Comparison of ENCODE assay signal across 8 cellular contexts in the genomic region with DNA sequence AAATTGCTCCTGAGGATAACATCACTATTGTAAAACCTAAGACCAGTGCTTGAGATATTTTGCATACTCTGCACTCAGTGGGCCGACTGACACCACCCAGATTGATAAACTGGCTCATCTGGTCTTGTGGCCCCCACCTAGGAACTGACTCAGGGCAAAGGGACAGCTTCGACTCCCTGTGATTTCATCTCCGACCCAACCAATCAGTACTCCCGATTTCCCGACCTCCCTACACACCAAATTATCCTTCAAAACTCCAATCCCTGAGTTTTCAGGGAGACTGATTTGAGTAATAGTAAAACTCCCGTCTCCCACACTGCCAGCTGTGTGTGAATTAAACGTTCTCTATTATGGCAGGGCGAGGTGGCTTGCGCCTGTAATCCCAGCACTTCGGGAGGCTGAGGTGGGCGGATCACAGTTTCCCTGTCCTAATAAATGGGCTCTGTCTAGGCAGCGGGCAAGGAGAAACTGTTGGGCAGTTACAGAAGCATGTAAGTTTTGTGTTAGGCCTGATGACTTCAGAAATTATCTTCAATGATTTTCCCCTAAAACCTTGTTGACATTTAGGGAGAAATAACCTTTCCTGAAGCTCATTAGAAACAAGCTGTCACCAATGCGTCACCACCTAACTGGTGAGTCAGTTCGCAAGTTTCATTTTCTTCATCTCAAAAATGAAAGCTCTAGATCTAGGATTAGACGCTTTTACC. TPM values are rescaled to one million over a fixed set of nuclear protein-coding genes. Genes with fewer than 3 reads are reported as not detected.
DNase-seq lines count a peak whose midpoint lies in the region; ATAC-seq and TF ChIP-seq lines count a peak whose summit lies in the region.

No MANE protein-coding gene starts in this region.

- peaks cover 5% of the 10 kb centered on the region for H3K79me2 ChIP-seq in smooth muscle cell (ENCODE audit: low read depth)

- H3K36me3 Mint-ChIP-seq in activated CD4-positive, alpha-beta T cell treated with anti-CD3 and anti-CD28 coated beads for 36 hours (ENCODE audit: low read depth), result peaks cover 6% of the 10 kb centered on the region
- peaks cover 3% of the 10 kb centered on the region for H3K36me3 Mint-ChIP-seq in activated CD8-positive, alpha-beta T cell treated with anti-CD3 and anti-CD28 coated beads, Interleukin-2, amount 10 ng/mL, durations not matched to agents 7 days and 5 days (ENCODE audit: low read depth)

- H3K9ac ChIP-seq in smooth muscle cell (ENCODE audit: low read depth), result peak overlapping the region; percentile 90

- peak overlapping the region; percentile 38 for H3K4me3 ChIP-seq in smooth muscle cell

- peak overlapping the region; percentile 100 for H3K27ac Mint-ChIP-seq in activated CD4-positive, alpha-beta T cell treated with anti-CD3 and anti-CD28 coated beads for 36 hours
- H3K27ac Mint-ChIP-seq in activated CD8-positive, alpha-beta T cell treated with anti-CD3 and anti-CD28 coated beads, Interleukin-2, amount 10 ng/mL, durations not matched to agents 7 days and 5 days, result peak overlapping the region; percentile 99

- peaks cover 65% of the 10 kb centered on the region for H3K4me1 ChIP-seq in smooth muscle cell (ENCODE audit: low read depth)

- no peaks in the 10 kb centered on the region for H3K9me3 ChIP-seq in smooth muscle cell (replicated peaks; ENCODE audit: low read depth)

- peak; percentile 4 for ATAC-seq in activated CD4-positive, alpha-beta T cell treated with anti-CD3 and anti-CD28 coated beads for 36 hours
- ATAC-seq in activated CD8-positive, alpha-beta T cell treated with anti-CD3 and anti-CD28 coated beads, Interleukin-2, amount 10 ng/mL, durations not matched to agents 7 days and 5 days, result no peak
- ATAC-seq in HG02885 (IDR thresholded peaks at IDR 0.05; ENCODE audit: poor library complexity, unreplicated experiment), result no peak

- intact Hi-C loops in activated CD4-positive, alpha-beta T cell treated with anti-CD3 and anti-CD28 coated beads for 36 hours (cut with DNase I, micrococcal nuclease), result loop anchor here (2.0 to 10.0 kb wide), 8 partner anchors 19 to 1945 kb away; partner anchors contain the start of genes BRI3BP (in 1 of the 2), OGFOD2 (in 1 of the 2), RILPL2 (in 1 of the 2) and SBNO1 (in 1 of the 2)
- intact Hi-C loops in head of caudate nucleus (cut with DNase I), result no loop called here

- no peaks in the 10 kb centered on the region for H3K36me3 ChIP-seq in smooth muscle cell (ENCODE audit: low read depth)

- POLR2A ChIA-PET in activated CD4-positive, alpha-beta T cell treated with anti-CD3 and anti-CD28 coated beads for 36 hours (lab: Charles Lee), result interaction anchor here (0.6 to 2.2 kb wide), 7 partner anchors 8 to 365 kb away, joined by 3 to 22 read pairs (median 3); no protein-coding TSS in a partner anchor
- POLR2A ChIA-PET in activated CD8-positive, alpha-beta T cell treated with anti-CD3 and anti-CD28 coated beads, Interleukin-2, amount 10 ng/mL, durations not matched to agents 7 days and 5 days (lab: Charles Lee), result interaction anchor here (0.6 to 7.4 kb wide), 6 partner anchors 8 to 73 kb away, joined by 3 to 134 read pairs (median 6); partner anchors contain the start of gene BRI3BP

- WGBS in smooth muscle cell (ENCODE audit: low lambda C conversion rate), result 12% methylated on average over 15 of the region's 15 CpGs

- peak overlapping the region; percentile 57 for H2AFZ ChIP-seq in smooth muscle cell (ENCODE audit: low read depth)

- CTCF ChIA-PET in activated CD4-positive, alpha-beta T cell treated with anti-CD3 and anti-CD28 coated beads for 36 hours (lab: Charles Lee), result interaction anchor here (0.6 to 8.3 kb wide), 6 partner anchors 8 to 74 kb away, joined by 3 to 92 read pairs (median 6); partner anchors contain the start of gene BRI3BP
- CTCF ChIA-PET in activated CD8-positive, alpha-beta T cell treated with anti-CD3 and anti-CD28 coated beads, Interleukin-2, amount 10 ng/mL, durations not matched to agents 7 days and 5 days (lab: Charles Lee), result interaction anchor here (1.4 to 16.8 kb wide), 6 partner anchors 7 to 68 kb away, joined by 3 to 391 read pairs (median 17); no protein-coding TSS in a partner anchor

- no peaks in the 10 kb centered on the region for H3K27me3 Mint-ChIP-seq in activated CD4-positive, alpha-beta T cell treated with anti-CD3 and anti-CD28 coated beads for 36 hours
- H3K27me3 Mint-ChIP-seq in activated CD8-positive, alpha-beta T cell treated with anti-CD3 and anti-CD28 coated beads, Interleukin-2, amount 10 ng/mL, durations not matched to agents 7 days and 5 days (ENCODE audit: low read depth), result no peaks in the 10 kb centered on the region

- no peaks in the 10 kb centered on the region for H3K27me3 ChIP-seq in smooth muscle cell (ENCODE audit: low read depth)

- no peaks in the 10 kb centered on the region for H4K20me1 ChIP-seq in smooth muscle cell (ENCODE audit: low read depth)

- H3K9me3 Mint-ChIP-seq in activated CD4-positive, alpha-beta T cell treated with anti-CD3 and anti-CD28 coated beads for 36 hours (ENCODE audit: low read depth), result no peaks in the 10 kb centered on the region
- H3K9me3 Mint-ChIP-seq in activated CD8-positive, alpha-beta T cell treated with anti-CD3 and anti-CD28 coated beads, Interleukin-2, amount 10 ng/mL, durations not matched to agents 7 days and 5 days (ENCODE audit: insufficient read depth), result no peaks in the 10 kb centered on the region

- no peak for TF ChIP-seq CTCF in smooth muscle cell (IDR thresholded peaks at IDR 0.05; ENCODE audit: borderline replicate concordance, insufficient read depth, poor library complexity, severe bottlenecking)

- peak; percentile 74 for DNase-seq in activated CD4-positive, alpha-beta T cell treated with anti-CD3 and anti-CD28 coated beads for 36 hours
- DNase-seq in activated CD4-positive, alpha-beta T cell treated with anti-CD3 and anti-CD28 coated beads for 1 hour, result no peak
- peak; percentile 65 for DNase-seq in activated CD8-positive, alpha-beta T cell treated with anti-CD3 and anti-CD28 coated beads, Interleukin-2, amount 10 ng/mL, durations not matched to agents 7 days and 5 days
- DNase-seq in head of caudate nucleus (peak in 31 of 42 donors; percentile 42 to 83 (median 61)), smooth muscle cell (lab: John Stamatoyannopoulos, UW; ENCODE audit: unreplicated experiment) (no peak), NCI-H748 treated with DMSO at 0.1 percent for 48 hours (lab: John Stamatoyannopoulos, UW) (no peak), HK-2 (ENCODE audit: unreplicated experiment) (no peak)

- H3F3A ChIP-seq in smooth muscle cell (ENCODE audit: low read depth), result peaks cover 48% of the 10 kb centered on the region

- H3K4me2 ChIP-seq in smooth muscle cell, result peak overlapping the region; percentile 76

- peaks cover 76% of the 10 kb centered on the region for H3K4me1 Mint-ChIP-seq in activated CD4-positive, alpha-beta T cell treated with anti-CD3 and anti-CD28 coated beads for 36 hours
- peaks cover 74% of the 10 kb centered on the region for H3K4me1 Mint-ChIP-seq in activated CD8-positive, alpha-beta T cell treated with anti-CD3 and anti-CD28 coated beads, Interleukin-2, amount 10 ng/mL, durations not matched to agents 7 days and 5 days (ENCODE audit: low read depth)

- H3K27ac ChIP-seq in smooth muscle cell (ENCODE audit: low read depth), result peak overlapping the region; percentile 100

- H3K4me3 Mint-ChIP-seq in activated CD4-positive, alpha-beta T cell treated with anti-CD3 and anti-CD28 coated beads for 36 hours, result peak overlapping the region; percentile 79
- peak overlapping the region; percentile 66 for H3K4me3 Mint-ChIP-seq in activated CD8-positive, alpha-beta T cell treated with anti-CD3 and anti-CD28 coated beads, Interleukin-2, amount 10 ng/mL, durations not matched to agents 7 days and 5 days

RNA-seq across cellular contexts. Expression of gene UBC, which starts 5.3 kb away (rescaled TPM):
- 100 to 1,000 TPM; 809 to 936 TPM for total RNA-seq in activated CD4-positive, alpha-beta T cell treated with anti-CD3 and anti-CD28 coated beads for 36 hours
- total RNA-seq in activated CD8-positive, alpha-beta T cell treated with anti-CD3 and anti-CD28 coated beads, Interleukin-2, amount 10 ng/mL, durations not matched to agents 7 days and 5 days, result 100 to 1,000 TPM; 974 to 998 TPM
- 1,327 and 1,477 TPM in 2 replicates for total RNA-seq in smooth muscle cell
- polyA plus RNA-seq in smooth muscle cell, result 1,322 and 1,339 TPM in 2 replicates

RNA-seq across cellular contexts. Expression of gene SCARB1, which starts 56.1 kb away (rescaled TPM):
- total RNA-seq in activated CD4-positive, alpha-beta T cell treated with anti-CD3 and anti-CD28 coated beads for 36 hours, result 10 to 100 TPM; 22.9 to 24.1 TPM
- total RNA-seq in activated CD8-positive, alpha-beta T cell treated with anti-CD3 and anti-CD28 coated beads, Interleukin-2, amount 10 ng/mL, durations not matched to agents 7 days and 5 days, result 10 to 100 TPM; 12.5 to 14.6 TPM
- 4.5 and 6.8 TPM in 2 replicates for total RNA-seq in smooth muscle cell
- 10.1 and 16.9 TPM in 2 replicates for polyA plus RNA-seq in smooth muscle cell

Comparison
In these comparisons a context has a peak if more than half of its experiments do, and no peak if none do; other contexts are left out.
1. DNase-seq: peak in activated CD4-positive, alpha-beta T cell treated with anti-CD3 and anti-CD28 coated beads for 36 hours (single experiment), activated CD8-positive, alpha-beta T cell treated with anti-CD3 and anti-CD28 coated beads, Interleukin-2, amount 10 ng/mL, durations not matched to agents 7 days and 5 days (single experiment) and head of caudate nucleus (31 of 42); none in activated CD4-positive, alpha-beta T cell treated with anti-CD3 and anti-CD28 coated beads for 1 hour (single experiment), smooth muscle cell (single experiment), NCI-H748 treated with DMSO at 0.1 percent for 48 hours (single experiment) and HK-2 (single experiment).